ENCODE assay signal across 8 cellular contexts in the genomic region with DNA sequence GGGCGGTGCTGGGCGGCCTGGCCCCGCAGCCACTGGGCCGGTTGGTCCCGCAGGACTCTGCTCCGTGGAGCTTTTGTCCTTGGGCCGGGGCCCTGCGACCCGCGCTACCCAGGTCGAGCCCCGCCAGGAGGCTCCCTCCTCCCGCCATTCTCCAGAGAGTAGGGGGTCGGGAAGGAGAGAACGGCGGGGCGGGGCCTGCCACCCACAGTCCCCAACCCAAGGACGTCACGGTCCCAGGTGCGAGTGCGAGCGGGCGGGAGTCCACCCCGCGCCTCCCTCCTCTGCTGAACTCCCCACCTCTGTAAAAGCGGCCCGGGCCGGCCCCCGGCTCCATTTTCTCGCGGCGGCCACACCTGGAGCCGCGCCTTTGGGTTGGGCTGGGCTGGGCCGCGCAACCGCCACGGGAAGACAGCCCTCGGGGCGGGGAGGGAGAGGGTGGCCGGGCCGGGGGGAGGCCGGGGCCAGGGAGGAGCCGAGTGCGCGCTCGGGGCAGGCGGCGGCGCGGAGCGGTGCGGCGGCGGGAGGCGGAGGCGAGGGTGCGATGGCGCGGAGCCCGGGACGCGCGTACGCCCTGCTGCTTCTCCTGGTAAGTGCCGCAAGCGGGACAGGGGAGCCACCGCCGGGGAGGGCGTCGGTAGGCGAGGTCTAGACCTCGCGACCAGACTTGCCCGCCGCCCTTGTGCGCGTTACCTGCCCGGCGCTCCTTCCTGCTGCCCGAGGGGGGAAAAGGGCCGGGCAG. TPM values are rescaled to one million over a fixed set of nuclear protein-coding genes. Genes with fewer than 3 reads are reported as not detected.
DNase-seq lines count a peak whose midpoint lies in the region; TF ChIP-seq lines count a peak whose summit lies in the region.

A gene (plus strand): TSS at position 467 of the 739 bp plus-strand sequence. CDS start 75 bp downstream, at position 542.

- peak within 1 kb of the TSS; percentile 67 for H3K4me3 Mint-ChIP-seq in activated naive CD4-positive, alpha-beta T cell treated with anti-CD3 and anti-CD28 coated beads, Interleukin-2, amount 10 ng/mL, durations not matched to agents 7 days and 5 days

- peak within 1 kb of the TSS; percentile 89 to 92 for H3K27ac ChIP-seq in prostate gland

- intact Hi-C loops in cardiac septum (cut with DNase I), result loop anchor here (5.0 to 10.0 kb wide), 2 partner anchors 273 to 396 kb away; a partner anchor contains a TSS
- intact Hi-C loops in prostate gland (cut with DNase I), result loop anchor here (10.0 kb wide), 1 partner anchor 53 kb away; a partner anchor contains a TSS

- TF ChIP-seq CTCF in HFF-Myc (IDR thresholded peaks at IDR 0.05; ENCODE audit: low read depth, low read length, missing control alignments), result no peak
- TF ChIP-seq CTCF in prostate gland (IDR thresholded peaks at IDR 0.05), result peak in 1 of 4 experiments; percentile 19

- CTCF ChIA-PET in activated naive CD4-positive, alpha-beta T cell treated with anti-CD3 and anti-CD28 coated beads, Interleukin-2, amount 10 ng/mL, durations not matched to agents 7 days and 5 days (lab: Charles Lee), result no interaction called here

- H3K4me3 ChIP-seq in HFF-Myc (replicated peaks; ENCODE audit: low read depth, low read length) (peak within 1 kb of the TSS; percentile 40), prostate gland (peak within 1 kb of the TSS; percentile 65 to 66)

- DNase-seq in NCI-H1417 (lab: John Stamatoyannopoulos, UW), result peak; percentile 6 to 67 (median 66)
- DNase-seq in NCI-H1417 treated with DMSO at 0.1 percent for 48 hours (lab: John Stamatoyannopoulos, UW), result no peak
- no peak for DNase-seq in HFF-Myc (ENCODE audit: extremely low read depth, low read depth)
- peak; percentile 30 for DNase-seq in NCI-H1105 treated with DMSO at 0.1 percent for 48 hours (lab: John Stamatoyannopoulos, UW)
- peak; percentile 40 for DNase-seq in activated naive CD4-positive, alpha-beta T cell treated with anti-CD3 and anti-CD28 coated beads, Interleukin-2, amount 10 ng/mL, durations not matched to agents 7 days and 5 days
- peak; percentile 85 for DNase-seq in cardiac septum (ENCODE audit: low spot score)
- peak; percentile 86 for DNase-seq in prostate gland (ENCODE audit: low spot score)
- no peak for DNase-seq in medulla oblongata (ENCODE audit: extremely low spot score)

- H3K27me3 ChIP-seq in prostate gland (replicated peaks; ENCODE audit: insufficient read depth), result no peaks in the 10 kb centered on the region

- no peaks in the 10 kb centered on the region for H3K9me3 ChIP-seq in prostate gland

- 3% methylated on average over 43 of the region's 82 CpGs for WGBS in prostate gland

- TF ChIP-seq POLR2A in prostate gland (IDR thresholded peaks at IDR 0.05), result peak; percentile 76

- H3K4me1 ChIP-seq in prostate gland (replicated peaks), result no peaks in the 10 kb centered on the region

- H3K27ac Mint-ChIP-seq in activated naive CD4-positive, alpha-beta T cell treated with anti-CD3 and anti-CD28 coated beads, Interleukin-2, amount 10 ng/mL, durations not matched to agents 7 days and 5 days, result no peak within 1 kb of the TSS

- peaks cover 9% of the 10 kb centered on the region for H3K4me1 Mint-ChIP-seq in activated naive CD4-positive, alpha-beta T cell treated with anti-CD3 and anti-CD28 coated beads, Interleukin-2, amount 10 ng/mL, durations not matched to agents 7 days and 5 days

- H3K36me3 Mint-ChIP-seq in activated naive CD4-positive, alpha-beta T cell treated with anti-CD3 and anti-CD28 coated beads, Interleukin-2, amount 10 ng/mL, durations not matched to agents 7 days and 5 days, result no peaks in the 10 kb centered on the region

- H3K36me3 ChIP-seq in prostate gland, result no peaks in the 10 kb centered on the region

- H3K9me3 Mint-ChIP-seq in activated naive CD4-positive, alpha-beta T cell treated with anti-CD3 and anti-CD28 coated beads, Interleukin-2, amount 10 ng/mL, durations not matched to agents 7 days and 5 days, result no peaks in the 10 kb centered on the region

- peaks cover 49% of the 10 kb centered on the region for H3K27me3 Mint-ChIP-seq in activated naive CD4-positive, alpha-beta T cell treated with anti-CD3 and anti-CD28 coated beads, Interleukin-2, amount 10 ng/mL, durations not matched to agents 7 days and 5 days

RNA-seq across cellular contexts. Expression of the gene that starts here (rescaled TPM):
- total RNA-seq in cardiac septum, result 34.4 TPM
- 10 to 100 TPM; 19.5 to 63.2 TPM for total RNA-seq in prostate gland

Comparison
In these comparisons a context has a peak if more than half of its experiments do, and no peak if none do; other contexts are left out.
1. DNase-seq: peak in NCI-H1417 (3 of 3), NCI-H1105 treated with DMSO at 0.1 percent for 48 hours (single experiment), activated naive CD4-positive, alpha-beta T cell treated with anti-CD3 and anti-CD28 coated beads, Interleukin-2, amount 10 ng/mL, durations not matched to agents 7 days and 5 days (single experiment), cardiac septum (single experiment) and prostate gland (single experiment); none in NCI-H1417 treated with DMSO at 0.1 percent for 48 hours (single experiment), HFF-Myc (single experiment) and medulla oblongata (single experiment).